ENCODE assay signal across 1 cellular context in genomic region chr10:17273403-17273802, GRCh38.
A peak's percentile ranks its signal among the peaks of the same experiment; 100 is the strongest.
TF ChIP-seq lines count a peak whose summit lies in the region.

No MANE protein-coding gene starts in this region.

TF ChIP-seq in endothelial cell of umbilical vein, 7 proteins besides CTCF, POLR2A, EP300 and RAD21:
- TF ChIP-seq FOS (IDR thresholded peaks at IDR 0.05; ENCODE audit: borderline replicate concordance, insufficient read depth, low read length), result peak; percentile 25
- TF ChIP-seq, protein P1, sequence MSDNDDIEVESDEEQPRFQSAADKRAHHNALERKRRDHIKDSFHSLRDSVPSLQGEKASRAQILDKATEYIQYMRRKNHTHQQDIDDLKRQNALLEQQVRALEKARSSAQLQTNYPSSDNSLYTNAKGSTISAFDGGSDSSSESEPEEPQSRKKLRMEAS (IDR thresholded peaks at IDR 0.05; ENCODE audit: insufficient read depth, insufficient read length), result no peak
